Comparison of ENCODE assay signal across 19 cellular contexts in the genomic region with DNA sequence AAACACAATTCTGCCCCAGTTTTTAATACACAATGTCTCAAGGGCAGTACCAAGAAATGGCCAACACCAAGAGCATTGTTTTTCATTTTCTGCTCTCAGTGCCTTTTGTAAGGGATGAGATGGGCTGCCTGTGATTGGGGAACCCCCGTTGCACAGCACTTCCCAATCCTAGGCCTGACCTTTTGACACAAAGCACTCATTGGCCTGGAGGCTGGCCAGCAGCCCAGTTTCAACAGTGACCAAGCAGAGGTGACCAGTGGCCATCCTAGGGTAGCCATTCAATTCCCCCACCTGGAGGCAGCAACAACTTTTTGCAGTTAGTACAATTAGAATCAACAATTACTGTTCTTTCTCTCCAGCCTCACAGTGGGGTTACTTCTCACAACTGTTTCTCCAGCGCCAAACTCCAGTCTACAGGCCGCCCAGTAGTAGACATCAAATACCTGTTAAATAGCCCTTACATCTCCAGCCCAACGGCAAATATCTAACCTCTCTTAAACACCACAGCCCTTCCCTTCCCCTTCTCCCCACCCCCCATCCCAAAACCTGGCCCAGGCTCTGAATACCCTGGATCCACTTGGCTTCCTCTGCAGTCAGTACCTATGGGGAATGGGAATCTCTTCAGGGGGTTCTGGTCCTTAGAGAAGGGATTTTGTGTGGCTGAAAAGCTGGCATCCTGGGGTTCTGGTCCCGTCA. TPM values are rescaled to one million over a fixed set of nuclear protein-coding genes. Genes with fewer than 3 reads are reported as not detected.
DNase-seq lines count a peak whose midpoint lies in the region; ATAC-seq, FAIRE-seq and TF ChIP-seq lines count a peak whose summit lies in the region.
"Had no signal": no experiment of that assay in that cellular context is flagged by ENCODE, and none has a peak within 500 bp of the region (broad histone marks: within the 10 kb centered on the region; RNA-seq: fewer than 3 reads in every experiment).

No MANE protein-coding gene starts in this region.

- peak overlapping the region in 3 of 4 experiments; percentile 0 to 32 (median 29); a peak in 2 of 7 replicates for H3K9ac ChIP-seq in H1 (replicated peaks in 1 of 4; ENCODE audit: extremely low read depth in 1 of 4, low read depth in 3 of 4, low read length in 3 of 4)

- FAIRE-seq in H1 (lab: Jason Lieb, UNC), result no peak
- FAIRE-seq: HTR-8/SVneo had no signal

- TF ChIP-seq RAD21 in H1 (IDR thresholded peaks at IDR 0.05 in 1 of 2, conservative IDR thresholded peaks at IDR 0.05 in 1 of 2; ENCODE audit: low read depth in 2 of 2, low read length in 2 of 2), result no peak

- H2BK12ac ChIP-seq in H1 (ENCODE audit: low read depth, low read length), result peak overlapping the region; percentile 96

- CTCF ChIA-PET in H1 (lab: Charles Lee; ENCODE audit: partially characterized antibody), result interaction anchor here (0.8 to 4.7 kb wide), 12 partner anchors 10 to 1064 kb away, joined by 3 to 26 read pairs (median 4); a partner anchor contains a TSS

- H3K79me1 ChIP-seq in H1 (ENCODE audit: low read depth, low read length), result peaks cover 3% of the 10 kb centered on the region

- POLR2A ChIA-PET in H1 (lab: Charles Lee; ENCODE audit: partially characterized antibody), result interaction anchor here (0.6 to 11.9 kb wide), 38 partner anchors 8 to 402 kb away, joined by 3 to 213 read pairs (median 4); a partner anchor contains a TSS

- peak overlapping the region; percentile 93; the same call in 1 of the 2 replicates for H2BK20ac ChIP-seq in H1 (ENCODE audit: low read length)

- no peak overlapping the region for H4K8ac ChIP-seq in H1 (ENCODE audit: extremely low read depth, insufficient read depth, low read length)

- H3K9me3 Mint-ChIP-seq in osteocyte (ENCODE audit: unreplicated experiment), result no peaks in the 10 kb centered on the region

- H3K27me3 ChIP-seq in H7 (ENCODE audit: control insufficient read depth, insufficient read depth, low read length), result no peaks in the 10 kb centered on the region
- no peaks in the 10 kb centered on the region; a peak in 2 of 7 replicates for H3K27me3 ChIP-seq in H1 (replicated peaks in 1 of 4; ENCODE audit: control insufficient read depth in 3 of 4, extremely low read depth in 1 of 4, insufficient read depth in 3 of 4, low read length in 3 of 4)
- H3K27me3 ChIP-seq: SJCRH30 had no signal

- peaks cover 11 to 25% of the 10 kb centered on the region in 2 experiments for H3K79me2 ChIP-seq in H1 (ENCODE audit: control insufficient read depth in 1 of 2, insufficient read depth in 2 of 2, low read length in 2 of 2)

- peak overlapping the region; percentile 52 for H4K5ac ChIP-seq in H1 (ENCODE audit: insufficient read length, low read depth, low read length)

- H4K91ac ChIP-seq in H1 (replicated peaks; ENCODE audit: insufficient read length, low read length), result peak overlapping the region; percentile 45

- H3K4me1 Mint-ChIP-seq in osteocyte (ENCODE audit: unreplicated experiment), result peaks cover 10% of the 10 kb centered on the region

- H3K56ac ChIP-seq in H1 (replicated peaks; ENCODE audit: insufficient read length, low read depth, low read length), result peak overlapping the region; percentile 69

- peak overlapping the region; percentile 99 for H2AK5ac ChIP-seq in H1 (ENCODE audit: low read depth, low read length)

- peaks cover 20% of the 10 kb centered on the region for H3K23me2 ChIP-seq in H1 (ENCODE audit: low read depth, low read length)

- H3K14ac ChIP-seq in H1 (ENCODE audit: insufficient read length), result no peak overlapping the region

- peak overlapping the region; percentile 69 for H3K27ac ChIP-seq in H1 (ENCODE audit: low read depth, low read length)
- H3K27ac ChIP-seq: HL-60, RWPE1, SJCRH30 had no signal

- peak overlapping the region; percentile 99 for H3K18ac ChIP-seq in H1 (ENCODE audit: extremely low read depth, low read length)

- no peak for TF ChIP-seq EP300 in H1 (IDR thresholded peaks at IDR 0.05; ENCODE audit: borderline replicate concordance in 1 of 2, low read depth in 2 of 2, low read length in 2 of 2)

- TF ChIP-seq CTCF in H1 (IDR thresholded peaks at IDR 0.05; ENCODE audit: control extremely low read depth in 1 of 3, insufficient read depth in 1 of 3, low read depth in 1 of 3, low read length in 3 of 3), result peak in 1 of 3 experiments; percentile 2; a peak in 1 of 4 replicates
- TF ChIP-seq CTCF in osteocyte (IDR thresholded peaks at IDR 0.05), result no peak

- H3K4ac ChIP-seq in H1 (replicated peaks; ENCODE audit: insufficient read length, low read depth, low read length), result peak overlapping the region; percentile 61

- H3K4me3 ChIP-seq in H7 (ENCODE audit: insufficient read depth, low read depth, low read length) (peak overlapping the region; percentile 1; the same call in 1 of the 2 replicates), H1 (ENCODE audit: extremely low read depth in 1 of 4, insufficient read depth in 2 of 4, low read depth in 3 of 4, low read length in 4 of 4) (peak overlapping the region; percentile 2 to 91 (median 35); a peak in 7 of 8 replicates)
- H3K4me3 ChIP-seq: SJCRH30 had no signal

- no peak overlapping the region for H3K4me3 Mint-ChIP-seq in osteocyte (ENCODE audit: unreplicated experiment)

- no peak overlapping the region for H2BK15ac ChIP-seq in H1 (ENCODE audit: low read length)

- no peak; a peak in 1 of 3 replicates for TF ChIP-seq POLR2A in H1 (IDR thresholded peaks at IDR 0.05; ENCODE audit: control extremely low read depth in 1 of 2, low read depth in 2 of 2, low read length in 2 of 2)

- no peaks in the 10 kb centered on the region for H3K36me3 Mint-ChIP-seq in osteocyte (ENCODE audit: unreplicated experiment)

- H3K23ac ChIP-seq in H1 (ENCODE audit: insufficient read length), result no peak overlapping the region

- peak; percentile 58 for DNase-seq in H7
- peak in 1 of 2 experiments; percentile 64 for DNase-seq in H1 (ENCODE audit: low read depth in 1 of 2, low spot score in 2 of 2)
- DNase-seq in iPS-NIHi7 (ENCODE audit: extremely low spot score), result peak; percentile 44
- DNase-seq in osteocyte (ENCODE audit: extremely low spot score, unreplicated experiment), result peak; percentile 48
- DNase-seq in hippocampal formation (lab: John Stamatoyannopoulos, UW), result no peak
- DNase-seq in cerebellum (ENCODE audit: low spot score), result no peak
- DNase-seq: C1 segment of cervical spinal cord, NCI-H1048, NCI-H1436 treated with DMSO at 0.1 percent for 48 hours, NCI-H2029 treated with DMSO at 0.1 percent for 48 hours, NCI-H446 treated with DMSO at 0.1 percent for 48 hours, NCI-H748 treated with DMSO at 0.1 percent for 48 hours, SJCRH30 had no signal

- H3K4me2 ChIP-seq in H1 (ENCODE audit: insufficient read depth in 1 of 2, low read depth in 2 of 2, low read length in 2 of 2), result peak overlapping the region; percentile 85 to 86

- 1% methylated on average over 5 of the region's 5 CpGs; no CpG with 5 or more reads in 1 of the 2 experiments for WGBS in H1 (ENCODE audit: extremely low coverage in 1 of 2, insufficient coverage in 1 of 2, insufficient read length in 1 of 2, insufficient replicate concordance in 2 of 2, low coverage in 1 of 2, low lambda C conversion rate in 2 of 2, missing lambda C conversion rate in 1 of 2), 2 experiments

- peaks cover 2 to 3% of the 10 kb centered on the region in 2 experiments for H4K20me1 ChIP-seq in H1 (replicated peaks in 1 of 2; ENCODE audit: control insufficient read depth in 1 of 2, insufficient read depth in 2 of 2, low read length in 2 of 2)

- no peaks in the 10 kb centered on the region for H3K9me3 ChIP-seq in H1 (ENCODE audit: insufficient read depth in 2 of 2, low read depth in 1 of 2, low read length in 1 of 2)
- H3K9me3 ChIP-seq: SJCRH30 had no signal

- peak overlapping the region; percentile 99 for H2BK5ac ChIP-seq in H1 (ENCODE audit: low read depth, low read length)

- no peak overlapping the region for H2AFZ ChIP-seq in H1 (ENCODE audit: low read length)

- peaks cover 19% of the 10 kb centered on the region for H3K27me3 Mint-ChIP-seq in osteocyte (ENCODE audit: unreplicated experiment)

- H3K4me1 ChIP-seq in H1 (replicated peaks in 1 of 4; ENCODE audit: control insufficient read depth in 3 of 4, insufficient read depth in 4 of 4, low read length in 3 of 4), result peaks cover 16 to 33% (median 17%) of the 10 kb centered on the region in 4 experiments; a peak in 6 of 7 replicates
- H3K4me1 ChIP-seq: SJCRH30 had no signal

- peak overlapping the region; percentile 33 for H2BK120ac ChIP-seq in H1 (replicated peaks; ENCODE audit: low read depth, low read length)

- ATAC-seq in GM19455 (IDR thresholded peaks at IDR 0.05; ENCODE audit: unreplicated experiment), result no peak

- peaks cover 9% of the 10 kb centered on the region for H3K36me3 ChIP-seq in H7 (replicated peaks; ENCODE audit: control insufficient read depth, insufficient read depth, low read length)
- H3K36me3 ChIP-seq in H1 (ENCODE audit: control insufficient read depth in 2 of 4, insufficient read depth in 4 of 4, low read length in 3 of 4), result peaks cover 4 to 15% (median 9%) of the 10 kb centered on the region in 4 experiments; a peak in 7 of 8 replicates
- H3K36me3 ChIP-seq: SJCRH30 had no signal

- no peak overlapping the region for H3K27ac Mint-ChIP-seq in osteocyte (ENCODE audit: unreplicated experiment)

TF ChIP-seq in H1, 55 proteins besides CTCF, POLR2A, EP300 and RAD21 (continues in another document):
- no peak for TF ChIP-seq BRCA1 (IDR thresholded peaks at IDR 0.05; ENCODE audit: low read depth, low read length)

RNA-seq across cellular contexts. Expression of a gene that starts 8.9 kb away (rescaled TPM):
- total RNA-seq in H7 (2014; rRNA removed; shearing (Covaris generic)), result 3.3 and 3.9 TPM in 2 replicates
- 6.4 and 7.3 TPM in 2 replicates for total RNA-seq in H1 (2021; fragmentation: NEBNext Ultra II Directional; extraction: Animal tissue kit (Norgen Biotek cat#: 25700))
- 1.2 and 1.4 TPM in 2 replicates for polyA plus RNA-seq in H1 (2011; rRNA removed)
- polyA plus RNA-seq in H1 (2011; cell fraction: cytosol; rRNA removed), result 2.8 TPM
- polyA plus RNA-seq in H1 (2011; cell fraction: nucleus; rRNA removed), result 2.9 TPM
- polyA plus RNA-seq in H1 (2012, experiment 1 of 2), result 2.8 to 3.4 TPM (median 3.1 TPM) in 4 replicates
- polyA plus RNA-seq in H1 (2012, experiment 2 of 2), result 0.24 TPM
- polyA plus RNA-seq in H1 (2013, experiment 1 of 2), result 3.9 TPM
- polyA plus RNA-seq in H1 (2013, experiment 2 of 2), result 3.5 TPM
- 3.5 and 4.9 TPM in 2 replicates for polyA minus RNA-seq in H1 (2011; rRNA and poly(A)+ RNA removed)
- 1.9 TPM for polyA minus RNA-seq in H1 (2011; cell fraction: cytosol; rRNA and poly(A)+ RNA removed)
- 7.9 TPM for polyA minus RNA-seq in H1 (2011; cell fraction: nucleus; rRNA and poly(A)+ RNA removed)
- total RNA-seq in osteocyte (1.2 and 1.5 TPM in 2 replicates), cerebellum (0.64 TPM)
- total RNA-seq: MCF 10A, SJCRH30 had no signal

RNA-seq across cellular contexts. Expression of a gene that starts 37.3 kb away (rescaled TPM):
- not detected in 2 replicates for total RNA-seq in H7 (2014; rRNA removed; shearing (Covaris generic))
- 0.17 TPM in 1 of 2 replicates, not detected in the other for total RNA-seq in H1 (2021; fragmentation: NEBNext Ultra II Directional; extraction: Animal tissue kit (Norgen Biotek cat#: 25700))
- polyA plus RNA-seq in H1 (2011; rRNA removed), result 0.06 and 0.08 TPM in 2 replicates
- 0.12 TPM for polyA plus RNA-seq in H1 (2011; cell fraction: cytosol; rRNA removed)
- not detected for polyA plus RNA-seq in H1 (2011; cell fraction: nucleus; rRNA removed)
- polyA plus RNA-seq in H1 (2012, experiment 1 of 2), result 0.16 to 0.32 TPM (median 0.16 TPM) in 3 of 4 replicates, not detected in the other
- polyA plus RNA-seq in H1 (2012, experiment 2 of 2), result not detected
- 0.08 TPM for polyA plus RNA-seq in H1 (2013, experiment 1 of 2)
- 0.11 TPM for polyA plus RNA-seq in H1 (2013, experiment 2 of 2)
- not detected in 2 replicates for polyA minus RNA-seq in H1 (2011; rRNA and poly(A)+ RNA removed)
- not detected for polyA minus RNA-seq in H1 (2011; cell fraction: cytosol; rRNA and poly(A)+ RNA removed)
- not detected for polyA minus RNA-seq in H1 (2011; cell fraction: nucleus; rRNA and poly(A)+ RNA removed)
- total RNA-seq in osteocyte (not detected in 2 replicates), cerebellum (not detected)
- total RNA-seq: A673, MCF 10A, SJCRH30 had no signal

Comparison
In these comparisons a context has a peak if more than half of its experiments do, and no peak if none do; other contexts are left out.
1. DNase-seq: peak in H7 (single experiment), iPS-NIHi7 (single experiment) and osteocyte (single experiment); none in hippocampal formation (0 of 2) and cerebellum (single experiment).